14 cellular contexts compared by ENCODE assay signal in genomic region chr14:92578511-92578910, GRCh38.
DNase-seq lines count a peak whose midpoint lies in the region; ATAC-seq, FAIRE-seq and TF ChIP-seq lines count a peak whose summit lies in the region.
"Had no signal": no experiment of that assay in that cellular context is flagged by ENCODE, and none has a peak within 500 bp of the region (broad histone marks: within the 10 kb centered on the region; RNA-seq: fewer than 3 reads in every experiment).

No MANE protein-coding gene starts in this region.

- TF ChIP-seq CTCF in mammary epithelial cell (conservative IDR thresholded peaks at IDR 0.05 in 1 of 2, IDR thresholded peaks at IDR 0.05 in 1 of 2; ENCODE audit: extremely low read depth in 1 of 2, insufficient read depth in 1 of 2, low read depth in 1 of 2, low read length in 2 of 2) (no peak), breast epithelium (IDR thresholded peaks at IDR 0.05) (no peak), fibroblast of mammary gland (conservative IDR thresholded peaks at IDR 0.05; ENCODE audit: control insufficient read depth, insufficient read depth, low read depth, low read length) (no peak)

- dilution Hi-C loops in mammary epithelial cell (cut with HindIII; ENCODE audit: low sequenced_read_pairs): loop anchor here (5.0 kb wide), 1 partner anchor 54 kb away; no protein-coding TSS in a partner anchor

- H3K9me3 Mint-ChIP-seq in T-cell: peaks cover 0 to 6% (median 0%) of the 10 kb centered on the region in 3 donors
- H3K9me3 Mint-ChIP-seq: neural progenitor cell had no signal

- peak overlapping the region; percentile 75 to 91 for H3K27ac Mint-ChIP-seq in T-cell
- H3K27ac Mint-ChIP-seq: neural progenitor cell had no signal

- WGBS in mammary epithelial cell (ENCODE audit: low coverage, missing lambda C conversion rate): 50% methylated on average over 3 of the region's 3 CpGs

- no peaks in the 10 kb centered on the region for H4K20me1 ChIP-seq in mammary epithelial cell (ENCODE audit: insufficient read depth, low read length)

- in situ Hi-C loops in mammary epithelial cell (cut with MboI; ENCODE audit: low sequenced_read_pairs in 2 of 2): no loop called here

- H3K27me3 ChIP-seq in mammary epithelial cell (ENCODE audit: insufficient read depth, low read length) (no peaks in the 10 kb centered on the region), breast epithelium (no peaks in the 10 kb centered on the region)
- H3K27me3 ChIP-seq: neural progenitor cell had no signal

- CTCF ChIA-PET in mammary epithelial cell (lab: Charles Lee; ENCODE audit: low non-redundant PET) (no interaction called here), T-cell (lab: Charles Lee) (no interaction called here)

- BruUV-seq in mammary epithelial cell (replicated peaks; lab: Mats Ljungman, UMichigan): no TSS peak

- no peaks in the 10 kb centered on the region for H3K4me1 ChIP-seq in mammary epithelial cell (ENCODE audit: insufficient read depth, low read length)
- H3K4me1 ChIP-seq in breast epithelium: no peaks in the 10 kb centered on the region
- H3K4me1 ChIP-seq: neural progenitor cell had no signal

- no peak overlapping the region for H3K9ac ChIP-seq in mammary epithelial cell (ENCODE audit: insufficient read depth, low read length)
- H3K9ac ChIP-seq: neural progenitor cell had no signal

- no peak overlapping the region for H2AFZ ChIP-seq in mammary epithelial cell (ENCODE audit: low read depth, low read length)
- H2AFZ ChIP-seq: neural progenitor cell had no signal

- no peak for ATAC-seq in T-cell (replicated peaks in 1 of 4)
- ATAC-seq: stimulated activated naive CD8-positive, alpha-beta T cell treated with anti-CD3 and anti-CD28 coated beads, Interleukin-15, amount 100 ng/mL, for 72 hours had no signal

- no peaks in the 10 kb centered on the region for H3K27me3 Mint-ChIP-seq in T-cell
- H3K27me3 Mint-ChIP-seq: stimulated activated naive CD8-positive, alpha-beta T cell treated with anti-CD3 and anti-CD28 coated beads, Interleukin-15, amount 100 ng/mL, for 72 hours had no signal

- peaks cover 17% of the 10 kb centered on the region for H3K36me3 Mint-ChIP-seq in T-cell
- H3K36me3 Mint-ChIP-seq: neural progenitor cell had no signal

- peaks cover 70 to 92% (median 80%) of the 10 kb centered on the region in 3 donors for H3K4me1 Mint-ChIP-seq in T-cell

- DNase-seq in mammary epithelial cell (peak; percentile 30), breast epithelium (ENCODE audit: low spot score in 2 of 2) (no peak), T-cell (no peak), fibroblast of mammary gland (ENCODE audit: low read depth) (peak; percentile 72), stromal cell of bone marrow (ENCODE audit: low read depth) (peak; percentile 80), occipital lobe (lab: John Stamatoyannopoulos, UW) (no peak), GM12892 (ENCODE audit: insufficient read length) (no peak), iPS-NIHi7 (ENCODE audit: extremely low spot score) (no peak)
- DNase-seq: activated gamma-delta T cell treated with Interleukin-2 at 50 U/mL for 16 hours; DMS 273 treated with DMSO at 0.1 percent for 48 hours; NCI-H1417; stimulated activated naive CD8-positive, alpha-beta T cell treated with anti-CD3 and anti-CD28 coated beads, Interleukin-15, amount 100 ng/mL, for 72 hours had no signal

- no peaks in the 10 kb centered on the region for H3K79me2 ChIP-seq in mammary epithelial cell (ENCODE audit: insufficient read depth, low read length)

- H3K4me3 Mint-ChIP-seq in T-cell: no peak overlapping the region
- H3K4me3 Mint-ChIP-seq: neural progenitor cell had no signal

- no peak for FAIRE-seq in GM12892 (lab: Jason Lieb, UNC)
- FAIRE-seq: colon had no signal

- intact Hi-C loops in mammary epithelial cell (cut with micrococcal nuclease): no loop called here
- intact Hi-C loops in breast epithelium (cut with DNase I; ENCODE audit: low total_unique reads): no loop called here

- TF ChIP-seq POLR2A in breast epithelium (IDR thresholded peaks at IDR 0.05) (no peak), GM12892 (IDR thresholded peaks at IDR 0.05; ENCODE audit: low read depth, low read length) (no peak)

- H3K9me3 ChIP-seq in mammary epithelial cell (replicated peaks; ENCODE audit: insufficient read depth, low read length) (peaks cover 3% of the 10 kb centered on the region), breast epithelium (no peaks in the 10 kb centered on the region)

- H3K27ac ChIP-seq in mammary epithelial cell (ENCODE audit: insufficient read depth, low read depth, low read length) (no peak overlapping the region), breast epithelium (no peak overlapping the region)
- H3K27ac ChIP-seq: neural progenitor cell had no signal

- POLR2A ChIA-PET in T-cell (lab: Charles Lee): no interaction called here

- H3K36me3 ChIP-seq in mammary epithelial cell (ENCODE audit: insufficient read depth, low read length) (peaks cover 2% of the 10 kb centered on the region), breast epithelium (no peaks in the 10 kb centered on the region)
- H3K36me3 ChIP-seq: neural progenitor cell had no signal

- H3K4me3 ChIP-seq in mammary epithelial cell (replicated peaks in 1 of 3; ENCODE audit: insufficient read depth in 1 of 3, low read depth in 2 of 3, low read length in 3 of 3): no peak overlapping the region
- H3K4me3 ChIP-seq in breast epithelium: no peak overlapping the region
- no peak overlapping the region for H3K4me3 ChIP-seq in fibroblast of mammary gland (ENCODE audit: control insufficient read depth, low read depth, low read length)
- H3K4me3 ChIP-seq: neural progenitor cell had no signal

- H3K4me2 ChIP-seq in mammary epithelial cell (ENCODE audit: insufficient read depth, low read depth, low read length): no peak overlapping the region
- H3K4me2 ChIP-seq: neural progenitor cell had no signal

Comparison
In these comparisons a context has a peak if more than half of its experiments do, and no peak if none do; other contexts are left out.
1. DNase-seq: peak in mammary epithelial cell (single experiment), fibroblast of mammary gland (single experiment) and stromal cell of bone marrow (single experiment); none in breast epithelium (0 of 2), T-cell (0 of 34), occipital lobe (single experiment), GM12892 (single experiment) and iPS-NIHi7 (single experiment).